1 cellular context compared by ENCODE assay signal in the genomic region with DNA sequence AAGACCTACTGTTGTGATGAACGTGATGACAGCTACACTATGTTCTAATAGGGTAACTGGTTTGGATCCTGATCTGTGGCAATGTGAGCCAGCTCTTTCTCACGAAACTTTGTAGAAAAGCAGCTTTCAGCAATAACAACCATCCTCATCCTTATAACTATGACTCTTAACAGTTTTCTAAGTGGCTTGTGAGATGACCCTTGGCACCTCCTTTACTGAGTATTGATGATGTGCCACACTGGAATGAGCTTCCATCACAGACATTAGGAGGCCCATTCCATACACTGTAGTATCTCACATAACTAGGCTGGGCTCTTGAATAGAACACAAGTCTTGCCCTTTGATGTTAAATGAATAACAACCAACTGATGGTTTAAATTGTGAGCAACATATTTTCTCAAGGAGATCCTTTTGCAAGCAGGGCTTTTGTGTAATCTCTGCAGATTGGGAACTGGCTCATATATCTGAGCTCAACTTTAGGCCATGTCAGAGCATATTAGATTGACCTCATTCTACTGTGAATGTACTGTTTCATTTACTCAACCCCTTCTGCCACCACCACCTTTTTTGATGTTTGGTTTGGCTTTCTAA.
TF ChIP-seq lines count a peak whose summit lies in the region.

No MANE protein-coding gene starts in this region.

TF ChIP-seq in HCT116, 20 proteins besides CTCF, POLR2A, EP300 and RAD21:
- no peak for TF ChIP-seq POLR2AphosphoS5 (IDR thresholded peaks at IDR 0.05; ENCODE audit: low read depth, low read length)
- no peak for TF ChIP-seq TCF7L2 (IDR thresholded peaks at IDR 0.05; ENCODE audit: borderline replicate concordance, extremely low read depth, insufficient read depth, insufficient read length)
- TF ChIP-seq, protein P1, sequence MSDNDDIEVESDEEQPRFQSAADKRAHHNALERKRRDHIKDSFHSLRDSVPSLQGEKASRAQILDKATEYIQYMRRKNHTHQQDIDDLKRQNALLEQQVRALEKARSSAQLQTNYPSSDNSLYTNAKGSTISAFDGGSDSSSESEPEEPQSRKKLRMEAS (IDR thresholded peaks at IDR 0.05), result no peak
- no peak for TF ChIP-seq EZH2phosphoT487 (IDR thresholded peaks at IDR 0.05; ENCODE audit: borderline replicate concordance)
- no peak for TF ChIP-seq EZH2 (IDR thresholded peaks at IDR 0.05)
- TF ChIP-seq, protein P2, sequence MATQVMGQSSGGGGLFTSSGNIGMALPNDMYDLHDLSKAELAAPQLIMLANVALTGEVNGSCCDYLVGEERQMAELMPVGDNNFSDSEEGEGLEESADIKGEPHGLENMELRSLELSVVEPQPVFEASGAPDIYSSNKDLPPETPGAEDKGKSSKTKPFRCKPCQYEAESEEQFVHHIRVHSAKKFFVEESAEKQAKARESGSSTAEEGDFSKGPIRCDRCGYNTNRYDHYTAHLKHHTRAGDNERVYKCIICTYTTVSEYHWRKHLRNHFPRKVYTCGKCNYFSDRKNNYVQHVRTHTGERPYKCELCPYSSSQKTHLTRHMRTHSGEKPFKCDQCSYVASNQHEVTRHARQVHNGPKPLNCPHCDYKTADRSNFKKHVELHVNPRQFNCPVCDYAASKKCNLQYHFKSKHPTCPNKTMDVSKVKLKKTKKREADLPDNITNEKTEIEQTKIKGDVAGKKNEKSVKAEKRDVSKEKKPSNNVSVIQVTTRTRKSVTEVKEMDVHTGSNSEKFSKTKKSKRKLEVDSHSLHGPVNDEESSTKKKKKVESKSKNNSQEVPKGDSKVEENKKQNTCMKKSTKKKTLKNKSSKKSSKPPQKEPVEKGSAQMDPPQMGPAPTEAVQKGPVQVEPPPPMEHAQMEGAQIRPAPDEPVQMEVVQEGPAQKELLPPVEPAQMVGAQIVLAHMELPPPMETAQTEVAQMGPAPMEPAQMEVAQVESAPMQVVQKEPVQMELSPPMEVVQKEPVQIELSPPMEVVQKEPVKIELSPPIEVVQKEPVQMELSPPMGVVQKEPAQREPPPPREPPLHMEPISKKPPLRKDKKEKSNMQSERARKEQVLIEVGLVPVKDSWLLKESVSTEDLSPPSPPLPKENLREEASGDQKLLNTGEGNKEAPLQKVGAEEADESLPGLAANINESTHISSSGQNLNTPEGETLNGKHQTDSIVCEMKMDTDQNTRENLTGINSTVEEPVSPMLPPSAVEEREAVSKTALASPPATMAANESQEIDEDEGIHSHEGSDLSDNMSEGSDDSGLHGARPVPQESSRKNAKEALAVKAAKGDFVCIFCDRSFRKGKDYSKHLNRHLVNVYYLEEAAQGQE (IDR thresholded peaks at IDR 0.05; ENCODE audit: low read depth), result no peak
- TF ChIP-seq ZNF274 (IDR thresholded peaks at IDR 0.05; ENCODE audit: low read depth, low read length), result no peak
- TF ChIP-seq SIN3A (IDR thresholded peaks at IDR 0.05; ENCODE audit: low read depth), result no peak
- no peak for TF ChIP-seq CEBPB (IDR thresholded peaks at IDR 0.05; ENCODE audit: low read depth)
- TF ChIP-seq SP1 (IDR thresholded peaks at IDR 0.05; ENCODE audit: low read depth), result no peak
- TF ChIP-seq ATF3 (IDR thresholded peaks at IDR 0.05), result no peak
